ENCODE assay signal across 8 cellular contexts in genomic region chr2:150528861-150529801, GRCh38. TPM values are rescaled to one million over a fixed set of nuclear protein-coding genes. Genes with fewer than 3 reads are reported as not detected.
A peak's percentile ranks its signal among the peaks of the same experiment; 100 is the strongest.
DNase-seq lines count a peak whose midpoint lies in the region; ATAC-seq, FAIRE-seq and TF ChIP-seq lines count a peak whose summit lies in the region.

No MANE protein-coding gene starts in this region.

- DNase-seq in AG08395 (ENCODE audit: low spot score) (peak; percentile 74), chondrocyte (ENCODE audit: low spot score) (no peak), urothelium cell line (ENCODE audit: low spot score) (peak; percentile 10), NCI-H187 treated with DMSO at 0.1 percent for 48 hours (lab: John Stamatoyannopoulos, UW) (no peak)
- no peak for DNase-seq in activated T-cell treated with anti-CD3 and anti-CD28 coated beads, Interleukin-2, amount 50 U/mL, for 4 hours

- H3K4me3 Mint-ChIP-seq in chondrocyte (ENCODE audit: unreplicated experiment) = peak overlapping the region; percentile 3
- no peak overlapping the region for H3K4me3 Mint-ChIP-seq in activated T-cell treated with anti-CD3 and anti-CD28 coated beads, Interleukin-2, amount 50 U/mL, for 4 hours

- no peak for FAIRE-seq in urothelium cell line (lab: Jason Lieb, UNC)

- no peak for TF ChIP-seq CTCF in chondrocyte (IDR thresholded peaks at IDR 0.05)

- H3K27ac Mint-ChIP-seq in chondrocyte (ENCODE audit: unreplicated experiment) = peak overlapping the region; percentile 93

- H3K9me3 Mint-ChIP-seq in chondrocyte (ENCODE audit: low read depth) = no peaks in the 10 kb centered on the region
- no peaks in the 10 kb centered on the region for H3K9me3 Mint-ChIP-seq in activated T-cell treated with anti-CD3 and anti-CD28 coated beads, Interleukin-2, amount 50 U/mL, for 4 hours

- H3K27me3 Mint-ChIP-seq in chondrocyte (ENCODE audit: low read depth) = no peaks in the 10 kb centered on the region
- H3K27me3 Mint-ChIP-seq in activated T-cell treated with anti-CD3 and anti-CD28 coated beads, Interleukin-2, amount 50 U/mL, for 4 hours (ENCODE audit: low read depth) = peaks cover 1% of the 10 kb centered on the region

- H3K4me1 Mint-ChIP-seq in chondrocyte (ENCODE audit: low read depth) = peaks cover 62% of the 10 kb centered on the region
- H3K4me1 Mint-ChIP-seq in activated T-cell treated with anti-CD3 and anti-CD28 coated beads, Interleukin-2, amount 50 U/mL, for 4 hours (ENCODE audit: low read depth) = no peaks in the 10 kb centered on the region

- H3K36me3 Mint-ChIP-seq in chondrocyte (ENCODE audit: low read depth) = no peaks in the 10 kb centered on the region
- no peaks in the 10 kb centered on the region for H3K36me3 Mint-ChIP-seq in activated T-cell treated with anti-CD3 and anti-CD28 coated beads, Interleukin-2, amount 50 U/mL, for 4 hours (ENCODE audit: insufficient read depth)

- ATAC-seq in GM21390 (IDR thresholded peaks at IDR 0.05; ENCODE audit: unreplicated experiment) (peak; percentile 95), HG03469 (IDR thresholded peaks at IDR 0.05; ENCODE audit: unreplicated experiment) (peak; percentile 87), GM21367 (IDR thresholded peaks at IDR 0.05; ENCODE audit: unreplicated experiment) (no peak)
- ATAC-seq in activated T-cell treated with anti-CD3 and anti-CD28 coated beads, Interleukin-2, amount 50 U/mL, for 4 hours = no peak

RNA-seq across cellular contexts. Expression of gene RND3, which starts 41.7 kb away (rescaled TPM):
- total RNA-seq in chondrocyte = 65.1 to 125 TPM (median 124 TPM) in 3 replicates
- total RNA-seq in activated T-cell treated with anti-CD3 and anti-CD28 coated beads, Interleukin-2, amount 50 U/mL, for 4 hours = under 1 TPM in 2 of 3 donors, not detected in 1; 0.16 to 0.58 TPM

Comparison
In these comparisons a context has a peak if more than half of its experiments do, and no peak if none do; other contexts are left out.
1. DNase-seq: peak in AG08395 (single experiment) and urothelium cell line (single experiment); none in chondrocyte (single experiment), NCI-H187 treated with DMSO at 0.1 percent for 48 hours (single experiment) and activated T-cell treated with anti-CD3 and anti-CD28 coated beads, Interleukin-2, amount 50 U/mL, for 4 hours (single experiment).
2. ATAC-seq: peak in GM21390 (single experiment) and HG03469 (single experiment); none in GM21367 (single experiment) and activated T-cell treated with anti-CD3 and anti-CD28 coated beads, Interleukin-2, amount 50 U/mL, for 4 hours (0 of 2).
3. RNA of gene RND3, which starts 41.7 kb away (total RNA-seq): 65.1 to 125 TPM in chondrocyte; 0.16 to 0.58 TPM in activated T-cell treated with anti-CD3 and anti-CD28 coated beads, Interleukin-2, amount 50 U/mL, for 4 hours; every median in the first group is over 10 times any median in the second.